Comparison of ENCODE assay signal across 10 cellular contexts in the genomic region with DNA sequence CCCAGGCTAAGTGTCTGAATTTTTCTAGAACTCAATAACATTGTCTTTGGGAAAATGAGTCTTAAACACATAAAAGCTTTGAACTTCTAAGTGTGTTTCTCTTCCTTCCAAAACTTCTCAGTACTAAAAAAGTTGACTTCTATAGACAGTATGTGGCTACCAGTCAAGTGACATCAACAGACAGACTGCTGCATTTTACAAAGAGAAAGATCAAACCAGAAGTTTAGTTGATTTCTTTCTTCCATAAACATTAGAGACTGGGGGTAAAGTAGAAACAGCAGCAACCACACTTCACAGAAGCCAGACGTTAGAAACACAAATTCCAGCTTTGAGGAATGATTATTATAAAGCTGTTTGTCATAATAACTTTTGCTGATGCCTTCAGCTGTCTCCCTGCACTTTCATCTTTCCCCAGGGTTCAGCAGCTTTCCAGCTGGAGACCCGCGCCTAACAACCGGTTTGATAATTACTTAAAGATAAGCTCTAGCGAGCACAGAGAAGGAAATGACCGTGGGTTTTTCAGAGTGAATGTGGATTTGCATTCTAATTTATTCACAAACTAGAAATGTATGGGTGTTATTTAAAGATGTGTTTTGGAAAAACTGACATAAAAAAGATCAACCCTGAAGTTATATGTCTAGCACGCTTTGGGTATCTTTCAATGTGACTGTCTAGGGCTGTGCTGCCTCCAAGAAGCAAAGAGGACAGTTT. TPM values are rescaled to one million over a fixed set of nuclear protein-coding genes. Genes with fewer than 3 reads are reported as not detected.
DNase-seq lines count a peak whose midpoint lies in the region; ATAC-seq, FAIRE-seq and TF ChIP-seq lines count a peak whose summit lies in the region.
"Had no signal": no experiment of that assay in that cellular context is flagged by ENCODE, and none has a peak within 500 bp of the region (broad histone marks: within the 10 kb centered on the region; RNA-seq: fewer than 3 reads in every experiment).

No MANE protein-coding gene starts in this region.

- H3K9me3 Mint-ChIP-seq in endothelial cell (ENCODE audit: unreplicated experiment), result no peaks in the 10 kb centered on the region

- no peaks in the 10 kb centered on the region for H3K36me3 ChIP-seq in parathyroid adenoma (ENCODE audit: control insufficient read depth, insufficient read depth, low read length)
- H3K36me3 ChIP-seq in brain microvascular endothelial cell (replicated peaks), result no peaks in the 10 kb centered on the region
- no peaks in the 10 kb centered on the region for H3K36me3 ChIP-seq in Peyer's patch

- TF ChIP-seq CTCF in WI38 (IDR thresholded peaks at IDR 0.05; ENCODE audit: low read depth, low read length) (no peak), parathyroid adenoma (IDR thresholded peaks at IDR 0.05) (no peak), endothelial cell (IDR thresholded peaks at IDR 0.05; ENCODE audit: unreplicated experiment) (no peak), brain microvascular endothelial cell (IDR thresholded peaks at IDR 0.05; ENCODE audit: low read depth, low read length, missing control alignments) (no peak), Peyer's patch (IDR thresholded peaks at IDR 0.05) (no peak)

- H3K4me3 ChIP-seq in WI38 (ENCODE audit: low read depth, low read length) (peak overlapping the region; percentile 52), parathyroid adenoma (ENCODE audit: low read depth, low read length) (peak overlapping the region; percentile 41), brain microvascular endothelial cell (ENCODE audit: low read depth, low read length) (no peak overlapping the region), Peyer's patch (peak overlapping the region in 2 of 4 donors; percentile 1 to 26)

- no peaks in the 10 kb centered on the region for H3K27me3 ChIP-seq in parathyroid adenoma (ENCODE audit: control insufficient read depth, insufficient read depth, low read length)
- H3K27me3 ChIP-seq in brain microvascular endothelial cell (replicated peaks), result no peaks in the 10 kb centered on the region
- H3K27me3 ChIP-seq in Peyer's patch, result no peaks in the 10 kb centered on the region

- in situ Hi-C loops in brain microvascular endothelial cell (cut with HindIII; ENCODE audit: low pct_ligation_motif_present, low sequenced_read_pairs), result no loop called here

- peak overlapping the region; percentile 60 for H3K4me2 ChIP-seq in parathyroid adenoma (ENCODE audit: low read length)

- ATAC-seq in GM19324 (IDR thresholded peaks at IDR 0.05; ENCODE audit: low FRiP score, unreplicated experiment) (peak; percentile 50), HG02763 (IDR thresholded peaks at IDR 0.05; ENCODE audit: unreplicated experiment) (peak; percentile 57)

- H3K9ac ChIP-seq in parathyroid adenoma, result no peak overlapping the region

- H3K9me3 ChIP-seq in parathyroid adenoma (ENCODE audit: control insufficient read depth, low read length) (no peaks in the 10 kb centered on the region), Peyer's patch (no peaks in the 10 kb centered on the region)

- H3K27me3 Mint-ChIP-seq in endothelial cell (ENCODE audit: unreplicated experiment), result peaks cover 1% of the 10 kb centered on the region

- H3K4me1 ChIP-seq in parathyroid adenoma (no peaks in the 10 kb centered on the region), Peyer's patch (no peaks in the 10 kb centered on the region)

- H3K4me1 Mint-ChIP-seq in endothelial cell (ENCODE audit: unreplicated experiment), result no peaks in the 10 kb centered on the region

- H3K4me3 Mint-ChIP-seq in endothelial cell (ENCODE audit: unreplicated experiment), result no peak overlapping the region
- H3K4me3 Mint-ChIP-seq: dendritic cell treated with granulocyte-macrophage colony-stimulating factor and Interleukin-4, amounts not matched to agents 40 ng/mL and 50 ng/mL, for 4 days had no signal

- H3K79me2 ChIP-seq in parathyroid adenoma, result no peaks in the 10 kb centered on the region

- H3K36me3 Mint-ChIP-seq in endothelial cell (ENCODE audit: low read depth, unreplicated experiment), result no peaks in the 10 kb centered on the region

- H3K27ac Mint-ChIP-seq in endothelial cell (ENCODE audit: unreplicated experiment), result no peak overlapping the region
- H3K27ac Mint-ChIP-seq: dendritic cell treated with granulocyte-macrophage colony-stimulating factor and Interleukin-4, amounts not matched to agents 40 ng/mL and 50 ng/mL, for 4 days had no signal

- TF ChIP-seq POLR2A in Peyer's patch (IDR thresholded peaks at IDR 0.05), result no peak

- no peak overlapping the region for H3K27ac ChIP-seq in parathyroid adenoma
- no peak overlapping the region for H3K27ac ChIP-seq in brain microvascular endothelial cell
- H3K27ac ChIP-seq in Peyer's patch, result peak overlapping the region in 1 of 4 donors; percentile 6

- FAIRE-seq in RCC 7860 (lab: Jason Lieb, UNC), result no peak

- H2AFZ ChIP-seq in parathyroid adenoma, result peak overlapping the region; percentile 51

- DNase-seq in endothelial cell (ENCODE audit: low spot score) (no peak), RCC 7860 (ENCODE audit: low spot score) (no peak), brain microvascular endothelial cell (no peak), Peyer's patch (no peak)

RNA-seq across cellular contexts. Expression of gene ENAM, which starts 15.2 kb away (rescaled TPM):
- 0.18 TPM for total RNA-seq in endothelial cell (ENCODE audit: unreplicated experiment)
- total RNA-seq in Peyer's patch, result not detected
- total RNA-seq: mesenteric fat pad had no signal

RNA-seq across cellular contexts. Expression of gene AMBN, which starts 21.3 kb away (rescaled TPM):
- total RNA-seq in endothelial cell (ENCODE audit: unreplicated experiment) (not detected), Peyer's patch (not detected)
- total RNA-seq: mesenteric fat pad had no signal

RNA-seq across cellular contexts. Expression of gene JCHAIN, which starts 53.0 kb away (rescaled TPM):
- total RNA-seq in endothelial cell (ENCODE audit: unreplicated experiment) (not detected), Peyer's patch (100 to 1,000 TPM in 2 of 4 donors, 10 to 100 TPM in 2; 15.9 to 326 (median 89.6) TPM)

Comparison
In these comparisons a context has a peak if more than half of its experiments do, and no peak if none do; other contexts are left out.
1. RNA of gene JCHAIN, which starts 53.0 kb away (total RNA-seq): 15.9 to 326 TPM in Peyer's patch; not detected in endothelial cell (single experiment); every median in the first group is over 10 times any median in the second.